Comparison of ENCODE assay signal across 11 cellular contexts in genomic region chr1:93576346-93576745, GRCh38.
A peak's percentile ranks its signal among the peaks of the same experiment; 100 is the strongest.
DNase-seq lines count a peak whose midpoint lies in the region; TF ChIP-seq lines count a peak whose summit lies in the region.
"Had no signal": no experiment of that assay in that cellular context is flagged by ENCODE, and none has a peak within 500 bp of the region (broad histone marks: within the 10 kb centered on the region; RNA-seq: fewer than 3 reads in every experiment).

No MANE protein-coding gene starts in this region.

- peaks cover 26% of the 10 kb centered on the region for H3K4me1 ChIP-seq in neuron (ENCODE audit: insufficient read depth, low read length)
- no peaks in the 10 kb centered on the region; the same call in 1 of the 2 replicates for H3K4me1 ChIP-seq in SJCRH30

- H3K27ac ChIP-seq in SJCRH30: no peak overlapping the region
- H3K27ac ChIP-seq: C4-2B had no signal

- H2AFZ ChIP-seq in neuron (ENCODE audit: low read depth, low read length): peak overlapping the region; percentile 12

- peak overlapping the region; percentile 37 for H3K27ac Mint-ChIP-seq in endothelial cell (ENCODE audit: unreplicated experiment)
- H3K27ac Mint-ChIP-seq: activated naive CD8-positive, alpha-beta T cell; stimulated activated naive CD8-positive, alpha-beta T cell treated with anti-CD3 and anti-CD28 coated beads, Interleukin-15, amount 100 ng/mL, for 72 hours had no signal

- H3K4me1 Mint-ChIP-seq in endothelial cell (ENCODE audit: unreplicated experiment): peaks cover 22% of the 10 kb centered on the region
- H3K4me1 Mint-ChIP-seq: stimulated activated naive CD8-positive, alpha-beta T cell treated with anti-CD3 and anti-CD28 coated beads, Interleukin-15, amount 100 ng/mL, for 72 hours had no signal

- H3K27me3 ChIP-seq in neuron (ENCODE audit: insufficient read depth, low read length): no peaks in the 10 kb centered on the region
- no peaks in the 10 kb centered on the region for H3K27me3 ChIP-seq in SJCRH30

- DNase-seq in HFF-Myc (ENCODE audit: extremely low read depth, low read depth): peak; percentile 85
- peak; percentile 96 for DNase-seq in NCI-H510A treated with DMSO at 0.1 percent for 48 hours (lab: John Stamatoyannopoulos, UW)
- DNase-seq in endothelial cell (ENCODE audit: low spot score): no peak
- DNase-seq in SKM-1 (lab: John Stamatoyannopoulos, UW; ENCODE audit: unreplicated experiment): no peak
- no peak for DNase-seq in activated CD8-positive, alpha-beta memory T cell treated with anti-CD3 and anti-CD28 coated beads for 24 hours
- DNase-seq in HCEC 1CT: no peak
- DNase-seq in SJCRH30: no peak
- DNase-seq: stimulated activated naive CD8-positive, alpha-beta T cell treated with anti-CD3 and anti-CD28 coated beads, Interleukin-15, amount 100 ng/mL, for 72 hours had no signal

- H3K27me3 Mint-ChIP-seq in endothelial cell (ENCODE audit: unreplicated experiment): peaks cover 12% of the 10 kb centered on the region
- H3K27me3 Mint-ChIP-seq: activated naive CD8-positive, alpha-beta T cell; stimulated activated naive CD8-positive, alpha-beta T cell treated with anti-CD3 and anti-CD28 coated beads, Interleukin-15, amount 100 ng/mL, for 72 hours had no signal

- no peak overlapping the region for H3K4me3 Mint-ChIP-seq in endothelial cell (ENCODE audit: unreplicated experiment)
- H3K4me3 Mint-ChIP-seq: activated naive CD8-positive, alpha-beta T cell; stimulated activated naive CD8-positive, alpha-beta T cell treated with anti-CD3 and anti-CD28 coated beads, Interleukin-15, amount 100 ng/mL, for 72 hours had no signal

- H3K36me3 ChIP-seq in neuron (ENCODE audit: insufficient read depth, low read length) (peaks cover 3% of the 10 kb centered on the region), SJCRH30 (peaks cover 42% of the 10 kb centered on the region)

- no peaks in the 10 kb centered on the region for H3K9me3 Mint-ChIP-seq in endothelial cell (ENCODE audit: unreplicated experiment)
- H3K9me3 Mint-ChIP-seq: stimulated activated naive CD8-positive, alpha-beta T cell treated with anti-CD3 and anti-CD28 coated beads, Interleukin-15, amount 100 ng/mL, for 72 hours had no signal

- peaks cover 26% of the 10 kb centered on the region for H3K36me3 Mint-ChIP-seq in endothelial cell (ENCODE audit: low read depth, unreplicated experiment)
- H3K36me3 Mint-ChIP-seq: activated naive CD8-positive, alpha-beta T cell had no signal

- no peak for TF ChIP-seq CTCF in HFF-Myc (IDR thresholded peaks at IDR 0.05; ENCODE audit: low read depth, low read length, missing control alignments)
- TF ChIP-seq CTCF in endothelial cell (IDR thresholded peaks at IDR 0.05; ENCODE audit: unreplicated experiment): no peak

- no peak overlapping the region for H3K4me3 ChIP-seq in HFF-Myc (replicated peaks; ENCODE audit: low read depth, low read length)
- peak overlapping the region; percentile 8 for H3K4me3 ChIP-seq in neuron (ENCODE audit: low read length)
- H3K4me3 ChIP-seq in SJCRH30: no peak overlapping the region

- H3K9me3 ChIP-seq in neuron (ENCODE audit: low read length): no peaks in the 10 kb centered on the region
- H3K9me3 ChIP-seq in SJCRH30 (replicated peaks): no peaks in the 10 kb centered on the region

Comparison
In these comparisons a context has a peak if more than half of its experiments do, and no peak if none do; other contexts are left out.
1. DNase-seq: peak in HFF-Myc (single experiment) and NCI-H510A treated with DMSO at 0.1 percent for 48 hours (single experiment); none in endothelial cell (single experiment), SKM-1 (single experiment), activated CD8-positive, alpha-beta memory T cell treated with anti-CD3 and anti-CD28 coated beads for 24 hours (single experiment), HCEC 1CT (single experiment) and SJCRH30 (0 of 2).